Comparison of ENCODE assay signal across 13 cellular contexts in the genomic region with DNA sequence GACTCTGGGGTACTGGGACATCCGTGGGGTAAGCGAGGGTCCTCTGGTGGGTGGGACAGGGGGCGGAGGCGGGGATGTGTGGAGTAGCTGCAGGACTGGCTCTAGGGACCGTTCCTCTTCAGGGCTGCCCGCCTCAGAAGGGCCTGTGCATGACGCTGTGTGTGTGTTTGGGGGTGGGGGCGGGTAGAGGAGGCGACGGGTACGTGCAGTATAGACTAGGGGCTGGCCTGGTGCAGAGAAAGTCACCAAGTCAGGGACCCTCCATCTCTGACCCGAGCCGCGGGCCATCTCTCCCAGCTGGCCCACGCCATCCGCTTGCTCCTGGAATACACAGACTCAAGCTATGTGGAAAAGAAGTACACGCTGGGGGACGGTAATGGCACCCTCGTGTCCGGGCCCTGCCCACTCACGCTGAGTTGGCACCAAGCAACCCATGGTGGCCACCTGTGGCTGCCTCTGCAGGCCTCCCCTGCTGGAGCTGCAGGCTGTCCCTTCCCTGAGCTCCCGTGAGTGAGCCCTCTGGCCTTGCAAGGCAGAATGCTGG. TPM values are rescaled to one million over a fixed set of nuclear protein-coding genes. Genes with fewer than 3 reads are reported as not detected.
DNase-seq lines count a peak whose midpoint lies in the region; ATAC-seq and TF ChIP-seq lines count a peak whose summit lies in the region.
"Had no signal": no experiment of that assay in that cellular context is flagged by ENCODE, and none has a peak within 500 bp of the region (broad histone marks: within the 10 kb centered on the region; RNA-seq: fewer than 3 reads in every experiment).

No MANE protein-coding gene starts in this region.

- no peaks in the 10 kb centered on the region for H3K27me3 ChIP-seq in ovary

- H3K4me3 ChIP-seq in AG04449 (ENCODE audit: low read depth, low read length) (peak overlapping the region; percentile 36), NB4 (ENCODE audit: low read depth, low read length) (no peak overlapping the region), ovary (peak overlapping the region; percentile 33)

- POLR2A ChIA-PET in AG04449 (lab: Yijun Ruan, JAX), result interaction anchor here (1.0 kb wide), 1 partner anchor 50 kb away, joined by 4 read pairs; no protein-coding TSS in a partner anchor

- H3K27me3 Mint-ChIP-seq in glutamatergic neuron (ENCODE audit: unreplicated experiment), result peaks cover 12% of the 10 kb centered on the region

- no peaks in the 10 kb centered on the region for H3K9me3 ChIP-seq in ovary

- H3K4me3 Mint-ChIP-seq in glutamatergic neuron (ENCODE audit: unreplicated experiment), result peak overlapping the region; percentile 15

- no peaks in the 10 kb centered on the region for H3K36me3 ChIP-seq in ovary

- no peak overlapping the region for H3K27ac Mint-ChIP-seq in glutamatergic neuron (ENCODE audit: unreplicated experiment)

- peaks cover 14% of the 10 kb centered on the region for H3K36me3 Mint-ChIP-seq in glutamatergic neuron (ENCODE audit: unreplicated experiment)

- no peak for ATAC-seq in GM19455 (IDR thresholded peaks at IDR 0.05; ENCODE audit: unreplicated experiment)

- TF ChIP-seq CTCF in AG04449 (IDR thresholded peaks at IDR 0.05; ENCODE audit: insufficient read depth, low read length, missing control alignments) (no peak), NB4 (IDR thresholded peaks at IDR 0.05; ENCODE audit: low read depth, low read length) (no peak), glutamatergic neuron (IDR thresholded peaks at IDR 0.05; ENCODE audit: partially characterized antibody, unreplicated experiment) (no peak), ovary (IDR thresholded peaks at IDR 0.05) (no peak)

- no peaks in the 10 kb centered on the region for H3K4me1 Mint-ChIP-seq in glutamatergic neuron (ENCODE audit: low read depth, unreplicated experiment)

- no peak for DNase-seq in AG04449 (ENCODE audit: low read depth, low spot score)
- peak; percentile 0 for DNase-seq in NB4 (ENCODE audit: low read depth)
- DNase-seq in glutamatergic neuron, result no peak
- peak in 2 of 5 donors; percentile 49 for DNase-seq in ovary
- no peak for DNase-seq in NK-92 (lab: John Stamatoyannopoulos, UW; ENCODE audit: unreplicated experiment)
- DNase-seq in stimulated activated CD4-positive, alpha-beta T cell treated with anti-CD3 and anti-CD28 coated beads, Interleukin-12 subunit alpha, Interleukin-12 subunit beta, amount 100 ng/mL, for 4 hours, result no peak
- DNase-seq in activated gamma-delta T cell (lab: John Stamatoyannopoulos, UW), result no peak
- DNase-seq: amniotic stem cell; effector memory CD4-positive, alpha-beta T cell; Kasumi-1; NCI-H2029; SIG-M5 had no signal

- H3K27ac ChIP-seq in ovary, result peak overlapping the region in 1 of 2 donors; percentile 77

- H3K4me1 ChIP-seq in ovary (ENCODE audit: insufficient read depth), result peaks cover 15% of the 10 kb centered on the region

- H3K9me3 Mint-ChIP-seq in glutamatergic neuron (ENCODE audit: unreplicated experiment), result peaks cover 9% of the 10 kb centered on the region

- CTCF ChIA-PET in AG04449 (lab: Yijun Ruan, JAX), result no interaction called here

- intact Hi-C loops in ovary (cut with DNase I), result loop anchor here in 1 of 4 donors (5.0 kb wide), 1 partner anchor 45 kb away; a partner anchor contains a TSS

- WGBS in ovary, 3 donors, result 21 to 39% (median 32%) methylated on average over 20 to 22 of the region's 22 CpGs

- no peak for TF ChIP-seq POLR2A in NB4 (IDR thresholded peaks at IDR 0.05; ENCODE audit: extremely low read depth, insufficient read length)
- TF ChIP-seq POLR2A in ovary (IDR thresholded peaks at IDR 0.05), result no peak

- no peak for TF ChIP-seq EP300 in ovary (IDR thresholded peaks at IDR 0.05)

RNA-seq across cellular contexts. Expression of a gene that starts 0.3 kb away (rescaled TPM):
- total RNA-seq in glutamatergic neuron (ENCODE audit: unreplicated experiment) (0.20 TPM), ovary (100 to 1,000 TPM in 3 of 7 donors, 10 to 100 TPM in 4; 18.8 to 183 (median 95.8) TPM)
- polyA plus RNA-seq in ovary, result 100 to 1,000 TPM; 101 to 259 TPM

RNA-seq across cellular contexts. Expression of a gene that starts 24.8 kb away (rescaled TPM):
- total RNA-seq in glutamatergic neuron (ENCODE audit: unreplicated experiment) (not detected), ovary (100 to 1,000 TPM in 2 of 7 donors, 10 to 100 TPM in 1, under 1 TPM in 1, not detected in 3; 0.32 to 482 (median 153) TPM)
- polyA plus RNA-seq in ovary, result 100 to 1,000 TPM; 169 to 193 TPM

RNA-seq across cellular contexts. Expression of a gene that starts 28.4 kb away (rescaled TPM):
- total RNA-seq in glutamatergic neuron (ENCODE audit: unreplicated experiment) (8.3 TPM), ovary (100 to 1,000 TPM in 5 of 7 donors, 10 to 100 TPM in 2; 75.8 to 278 (median 135) TPM)
- polyA plus RNA-seq in ovary, result 100 to 1,000 TPM; 229 to 234 TPM

RNA-seq across cellular contexts. Expression of a gene that starts 44.5 kb away (rescaled TPM):
- total RNA-seq in glutamatergic neuron (ENCODE audit: unreplicated experiment), result 33.6 TPM
- total RNA-seq in ovary, result 100 to 1,000 TPM; 101 to 318 (median 195) TPM
- 100 to 1,000 TPM; 202 to 209 TPM for polyA plus RNA-seq in ovary

RNA-seq across cellular contexts. Expression of a gene that starts 51.3 kb away (rescaled TPM):
- total RNA-seq in glutamatergic neuron (ENCODE audit: unreplicated experiment) (not detected), ovary (1 to 10 TPM in 1 of 7 donors, under 1 TPM in 5, not detected in 1; 0.23 to 1.9 (median 0.56) TPM)
- polyA plus RNA-seq in ovary, result under 1 TPM in 1 of 2 donors, not detected in 1; 0.05 TPM

Comparison
In these comparisons a context has a peak if more than half of its experiments do, and no peak if none do; other contexts are left out.
1. RNA of a gene that starts 0.3 kb away (total RNA-seq): 18.8 to 183 TPM in ovary; 0.20 TPM in glutamatergic neuron (single experiment); every median in the first group is over 10 times any median in the second.